31 cellular contexts compared by ENCODE assay signal in the genomic region with DNA sequence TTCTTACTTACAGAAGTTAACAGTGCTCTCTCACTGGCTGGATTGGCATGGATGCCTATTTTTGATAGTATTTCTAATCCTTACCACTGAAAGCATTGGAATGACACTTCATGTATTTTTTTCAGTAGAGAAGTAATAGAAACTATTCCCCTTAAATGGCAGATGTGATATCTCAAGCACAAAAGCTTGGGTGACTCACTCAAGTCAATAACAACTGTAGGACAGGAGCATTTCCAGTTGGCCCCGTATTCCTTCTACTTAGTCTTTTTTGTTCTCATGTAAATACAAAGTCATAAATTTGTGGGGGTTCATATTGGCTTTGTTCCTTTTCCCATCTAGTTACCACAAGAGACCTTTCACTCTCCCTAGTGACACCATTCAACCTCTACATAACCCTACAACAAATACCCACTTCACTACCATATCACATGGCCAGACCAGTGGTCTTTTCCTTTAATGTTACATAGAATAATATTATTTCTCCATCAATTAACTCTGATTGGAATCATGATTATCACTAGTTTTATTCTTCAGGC.
DNase-seq lines count a peak whose midpoint lies in the region; ATAC-seq and TF ChIP-seq lines count a peak whose summit lies in the region.
"Had no signal": no experiment of that assay in that cellular context is flagged by ENCODE, and none has a peak within 500 bp of the region (broad histone marks: within the 10 kb centered on the region; RNA-seq: fewer than 3 reads in every experiment).

No MANE protein-coding gene starts in this region.

- DNase-seq in LHCN-M2 (ENCODE audit: low read depth), result peak; percentile 64
- DNase-seq in esophagus squamous epithelium (lab: John Stamatoyannopoulos, UW), result no peak
- DNase-seq in myocyte (ENCODE audit: low read depth), result peak; percentile 46
- no peak for DNase-seq in nephron progenitor cell
- DNase-seq in Ammon's horn (ENCODE audit: low spot score), result no peak
- DNase-seq in NCI-H1694 treated with DMSO at 0.1 percent for 48 hours (lab: John Stamatoyannopoulos, UW), result no peak
- DNase-seq: activated CD4-positive, alpha-beta T cell treated with anti-CD3 and anti-CD28 coated beads for 36 hours; activated CD8-positive, alpha-beta T cell treated with anti-CD3 and anti-CD28 coated beads, Interleukin-2, amount 10 ng/mL, durations not matched to agents 7 days and 5 days; CD8-positive, alpha-beta memory T cell; effector CD8-positive, alpha-beta T cell; Kasumi-1; NCI-H1436; Peyer's patch; stimulated activated CD4-positive, alpha-beta T cell treated with anti-CD3 and anti-CD28 coated beads, Interleukin-4, amount 100 ng/mL, for 1 hour; T1000 had no signal

- WGBS in esophagus squamous epithelium, 2 donors, result 32 to 50% methylated on average over 1 of the region's 1 CpG

- H3K36me3 Mint-ChIP-seq in nephron progenitor cell (ENCODE audit: low read depth), result no peaks in the 10 kb centered on the region
- H3K36me3 Mint-ChIP-seq: activated naive CD4-positive, alpha-beta T cell treated with anti-CD3 and anti-CD28 coated beads, Interleukin-2, amount 50 U/mL, for 24 hours had no signal

- TF ChIP-seq POLR2A in esophagus squamous epithelium (IDR thresholded peaks at IDR 0.05), result no peak

- H3K27ac ChIP-seq in BLaER1 (no peak overlapping the region), esophagus squamous epithelium (peak overlapping the region in 3 of 4 donors; percentile 27 to 71 (median 71))
- H3K27ac ChIP-seq: cardiac muscle cell, foreskin keratinocyte, neutrophil, SJSA1, tibial nerve, VCaP had no signal

- intact Hi-C loops in esophagus squamous epithelium (cut with DNase I), result no loop called here

- H3K4me2 ChIP-seq in BLaER1, result 0 out of 2 replicates have a peak overlapping the region, but pooled peaks have one; percentile 6

- H3K4me3 ChIP-seq in BLaER1 (no peak overlapping the region), esophagus squamous epithelium (no peak overlapping the region)
- H3K4me3 ChIP-seq: cardiac muscle cell, HAP-1, lung, mucosa of descending colon, Peyer's patch, SJSA1, tibial nerve had no signal

- H3K27ac Mint-ChIP-seq in nephron progenitor cell, result no peak overlapping the region
- H3K27ac Mint-ChIP-seq: activated CD4-positive, alpha-beta T cell treated with anti-CD3 and anti-CD28 coated beads for 36 hours; activated CD8-positive, alpha-beta T cell treated with anti-CD3 and anti-CD28 coated beads, Interleukin-2, amount 10 ng/mL, durations not matched to agents 7 days and 5 days; activated naive CD4-positive, alpha-beta T cell treated with anti-CD3 and anti-CD28 coated beads, Interleukin-2, amount 50 U/mL, for 24 hours; activated T-helper 17 cell treated with anti-CD3 and anti-CD28 coated beads, Interleukin-2, amount 50 U/mL, for 72 hours; B cell; CD8-positive, alpha-beta memory T cell had no signal

- H4K20me1 ChIP-seq in BLaER1, result no peaks in the 10 kb centered on the region

- TF ChIP-seq CTCF in esophagus squamous epithelium (IDR thresholded peaks at IDR 0.05) (no peak), nephron progenitor cell (IDR thresholded peaks at IDR 0.05) (no peak)

- no peaks in the 10 kb centered on the region for H3K27me3 ChIP-seq in BLaER1
- no peaks in the 10 kb centered on the region for H3K27me3 ChIP-seq in esophagus squamous epithelium
- H3K27me3 ChIP-seq: cardiac muscle cell, foreskin keratinocyte, neutrophil, Peyer's patch, SJSA1, tibial nerve had no signal

- no peaks in the 10 kb centered on the region for H3K36me3 ChIP-seq in BLaER1
- no peaks in the 10 kb centered on the region for H3K36me3 ChIP-seq in esophagus squamous epithelium
- H3K36me3 ChIP-seq: cardiac muscle cell, HAP-1, neutrophil, Peyer's patch, SJSA1, tibial nerve had no signal

- H3K4me3 Mint-ChIP-seq in nephron progenitor cell, result no peak overlapping the region
- H3K4me3 Mint-ChIP-seq: activated CD4-positive, alpha-beta T cell treated with anti-CD3 and anti-CD28 coated beads for 36 hours; activated CD8-positive, alpha-beta T cell treated with anti-CD3 and anti-CD28 coated beads, Interleukin-2, amount 10 ng/mL, durations not matched to agents 7 days and 5 days; activated naive CD4-positive, alpha-beta T cell treated with anti-CD3 and anti-CD28 coated beads, Interleukin-2, amount 50 U/mL, for 24 hours; activated T-helper 17 cell treated with anti-CD3 and anti-CD28 coated beads, Interleukin-2, amount 50 U/mL, for 72 hours; B cell; CD8-positive, alpha-beta memory T cell had no signal

- no peaks in the 10 kb centered on the region for H3K4me1 Mint-ChIP-seq in nephron progenitor cell
- H3K4me1 Mint-ChIP-seq: activated CD4-positive, alpha-beta T cell treated with anti-CD3 and anti-CD28 coated beads for 36 hours; activated naive CD4-positive, alpha-beta T cell treated with anti-CD3 and anti-CD28 coated beads, Interleukin-2, amount 50 U/mL, for 24 hours; activated T-helper 17 cell treated with anti-CD3 and anti-CD28 coated beads, Interleukin-2, amount 50 U/mL, for 72 hours; B cell; CD8-positive, alpha-beta memory T cell had no signal

- peaks cover 7% of the 10 kb centered on the region for H3K9me3 Mint-ChIP-seq in nephron progenitor cell
- H3K9me3 Mint-ChIP-seq: activated naive CD4-positive, alpha-beta T cell treated with anti-CD3 and anti-CD28 coated beads, Interleukin-2, amount 50 U/mL, for 24 hours; activated T-helper 17 cell treated with anti-CD3 and anti-CD28 coated beads, Interleukin-2, amount 50 U/mL, for 72 hours; CD8-positive, alpha-beta memory T cell had no signal

- no peak for ATAC-seq in HG03439 (IDR thresholded peaks at IDR 0.05; ENCODE audit: unreplicated experiment)
- ATAC-seq: activated CD4-positive, alpha-beta T cell treated with anti-CD3 and anti-CD28 coated beads for 36 hours; activated CD8-positive, alpha-beta T cell treated with anti-CD3 and anti-CD28 coated beads, Interleukin-2, amount 10 ng/mL, durations not matched to agents 7 days and 5 days; activated T-helper 17 cell treated with anti-CD3 and anti-CD28 coated beads, Interleukin-2, amount 50 U/mL, for 72 hours; HepG2; mucosa of descending colon; sciatic nerve had no signal

- no peak overlapping the region for H3K9ac ChIP-seq in BLaER1

- peaks cover 4% of the 10 kb centered on the region for H3K27me3 Mint-ChIP-seq in nephron progenitor cell (ENCODE audit: low read depth, poor library complexity)
- H3K27me3 Mint-ChIP-seq: activated naive CD4-positive, alpha-beta T cell treated with anti-CD3 and anti-CD28 coated beads, Interleukin-2, amount 50 U/mL, for 24 hours; B cell had no signal

- no peaks in the 10 kb centered on the region for H3K9me3 ChIP-seq in BLaER1
- no peaks in the 10 kb centered on the region for H3K9me3 ChIP-seq in esophagus squamous epithelium
- H3K9me3 ChIP-seq: HAP-1, mucosa of descending colon, neutrophil, Peyer's patch, SJSA1, tibial nerve had no signal

- peaks cover 7% of the 10 kb centered on the region; the same call in 1 of the 2 replicates for H3K4me1 ChIP-seq in BLaER1
- H3K4me1 ChIP-seq in esophagus squamous epithelium, result peaks cover 4 to 26% (median 9%) of the 10 kb centered on the region in 3 donors
- H3K4me1 ChIP-seq: HAP-1 had no signal

Comparison
In these comparisons a context has a peak if more than half of its experiments do, and no peak if none do; other contexts are left out.
1. DNase-seq: peak in LHCN-M2 (single experiment) and myocyte (single experiment); none in esophagus squamous epithelium (single experiment), nephron progenitor cell (single experiment), Ammon's horn (single experiment) and NCI-H1694 treated with DMSO at 0.1 percent for 48 hours (single experiment).